ENCODE assay signal across 8 cellular contexts in genomic region chr20:33444797-33445560, GRCh38. TPM values are rescaled to one million over a fixed set of nuclear protein-coding genes. Genes with fewer than 3 reads are reported as not detected.
A peak's percentile ranks its signal among the peaks of the same experiment; 100 is the strongest.
DNase-seq lines count a peak whose midpoint lies in the region; ATAC-seq and TF ChIP-seq lines count a peak whose summit lies in the region.

No MANE protein-coding gene starts in this region.

- peak overlapping the region; percentile 84 for H2AFZ ChIP-seq in GM23248

- H3K27ac ChIP-seq in GM23248 = no peak overlapping the region

- H3K27me3 ChIP-seq in GM23248 (replicated peaks; ENCODE audit: insufficient read depth) = no peaks in the 10 kb centered on the region

- H3K4me1 ChIP-seq in GM23248 (ENCODE audit: insufficient read depth) = no peaks in the 10 kb centered on the region

- 70% methylated on average over 4 of the region's 4 CpGs for WGBS in GM23248 (ENCODE audit: low coverage in 1 of 2, low lambda C conversion rate in 2 of 2, missing lambda C conversion rate in 2 of 2), 2 experiments

- H3K9ac ChIP-seq in GM23248 = no peak overlapping the region

- intact Hi-C loops in natural killer cell (cut with micrococcal nuclease) = no loop called here

- H3K27me3 Mint-ChIP-seq in chondrocyte (ENCODE audit: low read depth) (no peaks in the 10 kb centered on the region), natural killer cell (ENCODE audit: low read depth in 2 of 2) (no peaks in the 10 kb centered on the region)

- H3K9me2 ChIP-seq in GM23248 (ENCODE audit: insufficient read depth) = no peaks in the 10 kb centered on the region

- no peaks in the 10 kb centered on the region for H4K20me1 ChIP-seq in GM23248 (ENCODE audit: insufficient read depth)

- H3K36me3 ChIP-seq in GM23248 (ENCODE audit: low read depth) = no peaks in the 10 kb centered on the region

- H3K27ac Mint-ChIP-seq in chondrocyte (ENCODE audit: unreplicated experiment) (peak overlapping the region; percentile 86), natural killer cell (peak overlapping the region; percentile 80 to 86)

- in situ Hi-C loops in GM23248 (cut with MboI) = no loop called here

- H3K4me3 ChIP-seq in GM23248 = no peak overlapping the region

- H3K4me2 ChIP-seq in GM23248 (ENCODE audit: unreplicated experiment) = no peak overlapping the region

- H3F3A ChIP-seq in GM23248 (ENCODE audit: insufficient read depth) = no peaks in the 10 kb centered on the region

- H3K79me2 ChIP-seq in GM23248 (ENCODE audit: insufficient read depth) = no peaks in the 10 kb centered on the region

- H3K4me3 Mint-ChIP-seq in chondrocyte (ENCODE audit: unreplicated experiment) (peak overlapping the region; percentile 93), natural killer cell (peak overlapping the region; percentile 93)

- H3K4me1 Mint-ChIP-seq in chondrocyte (ENCODE audit: low read depth) (peaks cover 33% of the 10 kb centered on the region), natural killer cell (peaks cover 11 to 18% of the 10 kb centered on the region in 2 donors)

- TF ChIP-seq CTCF in chondrocyte (IDR thresholded peaks at IDR 0.05) = peak; percentile 69
- TF ChIP-seq CTCF in natural killer cell (IDR thresholded peaks at IDR 0.05) = no peak

- peak in 2 of 3 donors; percentile 8 to 12 for ATAC-seq in natural killer cell
- no peak for ATAC-seq in HG03175 (IDR thresholded peaks at IDR 0.05; ENCODE audit: unreplicated experiment)
- no peak for ATAC-seq in HG02884 (IDR thresholded peaks at IDR 0.05; ENCODE audit: unreplicated experiment)
- ATAC-seq in HG02840 (IDR thresholded peaks at IDR 0.05; ENCODE audit: low FRiP score, unreplicated experiment) = no peak

- H3K9me3 Mint-ChIP-seq in chondrocyte (ENCODE audit: low read depth) (peaks cover 3% of the 10 kb centered on the region), natural killer cell (no peaks in the 10 kb centered on the region)

- DNase-seq in GM23248 = no peak
- peak; percentile 62 for DNase-seq in RPMI8226
- no peak for DNase-seq in chondrocyte (ENCODE audit: low spot score)
- DNase-seq in natural killer cell = no peak
- DNase-seq in ureter (ENCODE audit: low spot score) = no peak

- H3K36me3 Mint-ChIP-seq in chondrocyte (ENCODE audit: low read depth) (peaks cover 2% of the 10 kb centered on the region), natural killer cell (no peaks in the 10 kb centered on the region)

- H3K9me3 ChIP-seq in GM23248 (ENCODE audit: low read depth) = no peaks in the 10 kb centered on the region

RNA-seq across cellular contexts. Expression of gene SNTA1, which starts 1.4 kb away (rescaled TPM):
- 24.2 and 24.5 TPM in 2 replicates for total RNA-seq in GM23248 (2014; rRNA removed; shearing (Covaris generic))
- polyA plus RNA-seq in GM23248 (2016; fragmentation: Nextera tagmentation; extraction: Ambion mirVana) = 10.2 and 11.2 TPM in 2 replicates
- total RNA-seq in chondrocyte (22.3 to 68.1 TPM (median 63.3 TPM) in 3 replicates), natural killer cell (1 to 10 TPM; 1.2 to 2.4 (median 1.8) TPM), ureter (9.6 TPM)

RNA-seq across cellular contexts. Expression of gene CDK5RAP1, which starts 43.7 kb away (rescaled TPM):
- 18.3 and 19.5 TPM in 2 replicates for total RNA-seq in GM23248 (2014; rRNA removed; shearing (Covaris generic))
- polyA plus RNA-seq in GM23248 (2016; fragmentation: Nextera tagmentation; extraction: Ambion mirVana) = 24.7 and 24.9 TPM in 2 replicates
- 21.7 to 28.3 TPM (median 26.1 TPM) in 3 replicates for total RNA-seq in chondrocyte
- total RNA-seq in natural killer cell = 10 to 100 TPM; 59.7 to 71.5 (median 62.6) TPM
- total RNA-seq in ureter = 24.9 TPM

RNA-seq across cellular contexts. Expression of gene CBFA2T2, which starts 44.9 kb away (rescaled TPM):
- total RNA-seq in GM23248 (2014; rRNA removed; shearing (Covaris generic)) = 5.3 and 8.6 TPM in 2 replicates
- 8.4 and 8.7 TPM in 2 replicates for polyA plus RNA-seq in GM23248 (2016; fragmentation: Nextera tagmentation; extraction: Ambion mirVana)
- 14.7 to 23.6 TPM (median 23.5 TPM) in 3 replicates for total RNA-seq in chondrocyte
- 10 to 100 TPM; 16.5 to 27.5 (median 18.5) TPM for total RNA-seq in natural killer cell
- total RNA-seq in ureter = 20.7 TPM

Comparison
In these comparisons a context has a peak if more than half of its experiments do, and no peak if none do; other contexts are left out.
1. ATAC-seq: peak in natural killer cell (2 of 3); none in HG03175 (single experiment), HG02884 (single experiment) and HG02840 (single experiment).